ENCODE assay signal across 8 cellular contexts in genomic region chr9:35812025-35812602, GRCh38. TPM values are rescaled to one million over a fixed set of nuclear protein-coding genes. Genes with fewer than 3 reads are reported as not detected.
DNase-seq lines count a peak whose midpoint lies in the region; ATAC-seq and TF ChIP-seq lines count a peak whose summit lies in the region.

A gene with protein sequence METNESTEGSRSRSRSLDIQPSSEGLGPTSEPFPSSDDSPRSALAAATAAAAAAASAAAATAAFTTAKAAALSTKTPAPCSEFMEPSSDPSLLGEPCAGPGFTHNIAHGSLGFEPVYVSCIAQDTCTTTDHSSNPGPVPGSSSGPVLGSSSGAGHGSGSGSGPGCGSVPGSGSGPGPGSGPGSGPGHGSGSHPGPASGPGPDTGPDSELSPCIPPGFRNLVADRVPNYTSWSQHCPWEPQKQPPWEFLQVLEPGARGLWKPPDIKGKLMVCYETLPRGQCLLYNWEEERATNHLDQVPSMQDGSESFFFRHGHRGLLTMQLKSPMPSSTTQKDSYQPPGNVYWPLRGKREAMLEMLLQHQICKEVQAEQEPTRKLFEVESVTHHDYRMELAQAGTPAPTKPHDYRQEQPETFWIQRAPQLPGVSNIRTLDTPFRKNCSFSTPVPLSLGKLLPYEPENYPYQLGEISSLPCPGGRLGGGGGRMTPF (minus strand): TSS chr9:35812262. CDS start chr9:35812147, 115 bp downstream.

- H3K4me3 ChIP-seq in GM12864 (ENCODE audit: low read depth, low read length) = peak within 1 kb of the TSS; percentile 40
- peak within 1 kb of the TSS; percentile 76 for H3K4me3 ChIP-seq in left ventricle myocardium inferior
- peak within 1 kb of the TSS; percentile 66 for H3K4me3 ChIP-seq in upper lobe of right lung

- intact Hi-C loops in left ventricle myocardium inferior (cut with micrococcal nuclease) = no loop called here
- intact Hi-C loops in posterior vena cava (cut with DNase I) = loop anchor here in 1 of 2 donors (10.0 kb wide), 1 partner anchor 147 kb away; the partner anchor contains the start of gene ARHGEF39
- intact Hi-C loops in upper lobe of right lung (cut with DNase I) = no loop called here

- H3K27ac ChIP-seq in left ventricle myocardium inferior (replicated peaks) (peak within 1 kb of the TSS; percentile 98), upper lobe of right lung (peak within 1 kb of the TSS; percentile 67)

- H3K27me3 ChIP-seq in left ventricle myocardium inferior (ENCODE audit: low read depth) (no peaks in the 10 kb centered on the region), upper lobe of right lung (no peaks in the 10 kb centered on the region)

- peaks cover 47% of the 10 kb centered on the region for H3K4me1 ChIP-seq in left ventricle myocardium inferior
- H3K4me1 ChIP-seq in upper lobe of right lung = peaks cover 31% of the 10 kb centered on the region

- ATAC-seq in HG02678 (IDR thresholded peaks at IDR 0.05; ENCODE audit: unreplicated experiment) = peak; percentile 62
- ATAC-seq in upper lobe of right lung = peak; percentile 78

- peaks cover 28% of the 10 kb centered on the region for H3K36me3 ChIP-seq in left ventricle myocardium inferior
- peaks cover 25% of the 10 kb centered on the region for H3K36me3 ChIP-seq in upper lobe of right lung

- TF ChIP-seq CTCF in GM12864 (IDR thresholded peaks at IDR 0.05; ENCODE audit: low read depth, low read length, missing control alignments) (no peak), left ventricle myocardium inferior (IDR thresholded peaks at IDR 0.05; ENCODE audit: borderline replicate concordance) (no peak), upper lobe of right lung (IDR thresholded peaks at IDR 0.05) (no peak)

- no peaks in the 10 kb centered on the region for H3K9me3 ChIP-seq in left ventricle myocardium inferior (replicated peaks)
- no peaks in the 10 kb centered on the region for H3K9me3 ChIP-seq in upper lobe of right lung

- DNase-seq in GM12864 (ENCODE audit: low read depth) = peak; percentile 96
- peak; percentile 97 for DNase-seq in NCI-H1105 treated with DMSO at 0.1 percent for 48 hours (lab: John Stamatoyannopoulos, UW)
- peak; percentile 96 for DNase-seq in SW480 (ENCODE audit: low spot score)
- peak; percentile 96 for DNase-seq in amniotic epithelial cell (ENCODE audit: low read depth)
- DNase-seq in left ventricle myocardium inferior = peak; percentile 94
- peak; percentile 98 for DNase-seq in posterior vena cava (ENCODE audit: low spot score)
- DNase-seq in upper lobe of right lung = peak; percentile 96

RNA-seq across cellular contexts. Expression of the gene that starts here (rescaled TPM):
- total RNA-seq in left ventricle myocardium inferior (3.4 TPM), posterior vena cava (1 to 10 TPM in 1 of 2 donors, under 1 TPM in 1; 0.76 to 3.1 TPM), upper lobe of right lung (2.8 TPM)

Comparison
In these comparisons a context has a peak if more than half of its experiments do, and no peak if none do; other contexts are left out.
1. Peak in every context shown above with its lines: DNase-seq, ATAC-seq, H3K4me3 ChIP-seq and H3K27ac ChIP-seq.